In the genomic region with DNA sequence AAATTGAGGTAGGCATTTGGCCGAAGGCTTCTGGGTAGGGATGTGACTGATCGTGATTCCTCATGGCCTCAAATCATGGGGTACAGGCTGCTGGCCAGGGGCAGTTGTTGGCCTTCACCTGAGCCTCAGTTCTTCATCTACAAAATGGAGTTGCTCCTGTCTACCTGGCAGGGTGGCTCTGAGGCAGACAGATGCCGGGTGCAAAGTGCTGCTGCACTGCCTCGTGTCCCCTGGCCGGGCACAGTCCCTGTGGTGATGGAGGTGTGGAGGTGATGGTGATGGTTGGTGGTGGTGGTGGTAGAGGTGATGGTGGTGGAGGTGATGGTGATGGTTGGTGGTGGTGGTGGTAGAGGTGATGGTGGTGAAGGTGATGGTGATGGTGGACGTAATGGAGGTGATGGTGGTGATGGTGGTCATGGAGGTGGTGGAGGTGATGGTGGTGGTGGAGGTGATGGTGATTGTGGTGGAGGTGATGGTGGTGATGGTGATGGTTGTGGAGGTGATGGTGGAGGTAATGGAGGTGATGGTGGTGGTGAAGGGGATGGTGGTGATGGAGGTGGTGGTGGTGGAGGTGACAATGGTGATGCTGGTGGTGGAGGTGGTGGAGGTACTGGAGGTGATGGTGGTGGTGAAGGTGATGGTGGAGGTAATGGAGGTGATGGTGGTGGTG, we compare ENCODE assay signal across 25 cellular contexts. TPM values are rescaled to one million over a fixed set of nuclear protein-coding genes. Genes with fewer than 3 reads are reported as not detected.
DNase-seq lines count a peak whose midpoint lies in the region; ATAC-seq, FAIRE-seq and TF ChIP-seq lines count a peak whose summit lies in the region.
"Had no signal": no experiment of that assay in that cellular context is flagged by ENCODE, and none has a peak within 500 bp of the region (broad histone marks: within the 10 kb centered on the region; RNA-seq: fewer than 3 reads in every experiment).

No MANE protein-coding gene starts in this region.

- H3K4me2 ChIP-seq in IMR-90 (ENCODE audit: low read depth, low read length) (no peak overlapping the region), K562 (ENCODE audit: insufficient read depth, low read length) (no peak overlapping the region), neuronal stem cell (ENCODE audit: insufficient read depth, low read length, poor library complexity, severe bottlenecking) (no peak overlapping the region)

- no peaks in the 10 kb centered on the region for H3K9me3 ChIP-seq in IMR-90 (ENCODE audit: control insufficient read depth, insufficient read depth, low read length)
- H3K9me3 ChIP-seq in K562 (replicated peaks; ENCODE audit: control insufficient read depth, insufficient read depth, low read depth, low read length), result no peaks in the 10 kb centered on the region
- H3K9me3 ChIP-seq in neuronal stem cell (replicated peaks in 1 of 2; ENCODE audit: control insufficient read depth in 2 of 2, insufficient read depth in 1 of 2, low read depth in 1 of 2, low read length in 2 of 2), result peaks cover 0 to 6% of the 10 kb centered on the region in 2 donors
- no peaks in the 10 kb centered on the region for H3K9me3 ChIP-seq in naive thymus-derived CD4-positive, alpha-beta T cell (ENCODE audit: control insufficient read depth in 2 of 3, low read length in 3 of 3)
- H3K9me3 ChIP-seq: ascending aorta, esophagus muscularis mucosa, gastroesophageal sphincter, stomach had no signal

- ATAC-seq in IMR-90 (ENCODE audit: low read depth) (no peak), K562 (no peak), left cardiac atrium (no peak)
- ATAC-seq in naive thymus-derived CD4-positive, alpha-beta T cell, result no peak
- ATAC-seq: gastroesophageal sphincter had no signal

- peak overlapping the region; percentile 50 for H2BK5ac ChIP-seq in IMR-90 (ENCODE audit: low read depth, low read length, poor library complexity, severe bottlenecking)
- no peak overlapping the region for H2BK5ac ChIP-seq in neuronal stem cell (ENCODE audit: low read length)

- H3K27ac ChIP-seq in IMR-90 (ENCODE audit: insufficient read depth, low read length) (no peak overlapping the region), K562 (ENCODE audit: extremely low read depth, low read depth, low read length) (no peak overlapping the region), neuronal stem cell (replicated peaks; ENCODE audit: low read length) (no peak overlapping the region)
- H3K27ac ChIP-seq in naive thymus-derived CD4-positive, alpha-beta T cell (ENCODE audit: low read depth, low read length), result no peak overlapping the region
- H3K27ac ChIP-seq: 22Rv1, ascending aorta, esophagus muscularis mucosa, gastroesophageal sphincter, parathyroid adenoma, stomach had no signal

- H4K20me1 ChIP-seq in IMR-90 (ENCODE audit: insufficient read depth, low read length), result peaks cover 14% of the 10 kb centered on the region
- no peaks in the 10 kb centered on the region for H4K20me1 ChIP-seq in K562 (replicated peaks; ENCODE audit: control insufficient read depth, insufficient read depth, low read length)

- H4K5ac ChIP-seq in IMR-90 (ENCODE audit: low read depth, low read length), result no peak overlapping the region

- TF ChIP-seq POLR2A in IMR-90 (IDR thresholded peaks at IDR 0.05; ENCODE audit: low read depth, low read length), result no peak
- TF ChIP-seq POLR2A in K562 (conservative IDR thresholded peaks at IDR 0.05), result no peak

- DNase-seq in T-helper 1 cell (no peak), IMR-90 (no peak), K562 (ENCODE audit: extremely low read depth in 1 of 4, low spot score in 3 of 4) (no peak), neuronal stem cell (ENCODE audit: low spot score) (no peak), left cardiac atrium (no peak), pons (ENCODE audit: low spot score) (no peak)
- no peak for DNase-seq in naive thymus-derived CD4-positive, alpha-beta T cell
- DNase-seq: AML-193; CD8-positive, alpha-beta memory T cell; effector CD8-positive, alpha-beta T cell; GOT3; Karpas-422; NCI-H2029; SHP77 treated with DMSO at 0.1 percent for 48 hours; stimulated activated CD4-positive, alpha-beta T cell treated with anti-CD3 and anti-CD28 coated beads, Interleukin-2, amount 100 ng/mL, for 24 hours; stomach had no signal

- H3K9me1 ChIP-seq in IMR-90 (ENCODE audit: insufficient read depth, low read length) (peaks cover 9% of the 10 kb centered on the region; the same call in 1 of the 2 replicates), K562 (ENCODE audit: control insufficient read depth, insufficient read depth, low read length) (no peaks in the 10 kb centered on the region)

- peaks cover 58% of the 10 kb centered on the region for H3K36me3 ChIP-seq in IMR-90 (ENCODE audit: control insufficient read depth, insufficient read depth, low read length)
- peaks cover 46% of the 10 kb centered on the region; the same call in 2 of the 3 replicates for H3K36me3 ChIP-seq in K562 (ENCODE audit: control insufficient read depth, insufficient read depth, low read length)
- peaks cover 22 to 52% of the 10 kb centered on the region in 2 donors for H3K36me3 ChIP-seq in neuronal stem cell (replicated peaks in 1 of 2; ENCODE audit: control insufficient read depth in 2 of 2, insufficient read depth in 2 of 2, low read length in 2 of 2)
- peaks cover 30 to 91% (median 51%) of the 10 kb centered on the region in 3 experiments for H3K36me3 ChIP-seq in naive thymus-derived CD4-positive, alpha-beta T cell (ENCODE audit: control insufficient read depth in 2 of 3, insufficient read depth in 3 of 3, low read length in 3 of 3)

- TF ChIP-seq RAD21 in IMR-90 (IDR thresholded peaks at IDR 0.05; ENCODE audit: low read length), result no peak
- TF ChIP-seq RAD21 in K562 (CRISPR knock-in tag; conservative IDR thresholded peaks at IDR 0.05 in 1 of 2, IDR thresholded peaks at IDR 0.05 in 1 of 2), result no peak

- H3K4ac ChIP-seq in IMR-90 (ENCODE audit: low read depth, low read length), result no peak overlapping the region
- H3K4ac ChIP-seq in neuronal stem cell (ENCODE audit: low read length), result no peak overlapping the region

- no peaks in the 10 kb centered on the region for H3K27me3 ChIP-seq in IMR-90 (ENCODE audit: control insufficient read depth, insufficient read depth, low read length)
- H3K27me3 ChIP-seq in K562 (ENCODE audit: control insufficient read depth in 2 of 2, insufficient read depth in 2 of 2, low read length in 2 of 2), result no peaks in the 10 kb centered on the region
- H3K27me3 ChIP-seq in neuronal stem cell (ENCODE audit: control insufficient read depth in 3 of 3, insufficient read depth in 3 of 3, low read depth in 1 of 3, low read length in 3 of 3), result no peaks in the 10 kb centered on the region
- H3K27me3 ChIP-seq in naive thymus-derived CD4-positive, alpha-beta T cell (ENCODE audit: control insufficient read depth in 2 of 2, insufficient read depth in 2 of 2, low read length in 2 of 2), result no peaks in the 10 kb centered on the region
- H3K27me3 ChIP-seq: ascending aorta, esophagus muscularis mucosa, gastroesophageal sphincter, stomach had no signal

- CTCF ChIA-PET in IMR-90 (lab: Yijun Ruan, JAX) (no interaction called here), K562 (lab: Yijun Ruan, JAX; ENCODE audit: low intra/inter-chr PET ratio) (no interaction called here)
- CTCF ChIA-PET in naive thymus-derived CD4-positive, alpha-beta T cell (lab: Charles Lee), result no interaction called here

- in situ Hi-C loops in IMR-90 (cut with MboI; ENCODE audit: low sequenced_read_pairs) (no loop called here), K562 (cut with MboI) (no loop called here)

- no peak overlapping the region for H3K9ac ChIP-seq in IMR-90 (ENCODE audit: low read depth, low read length)
- no peak overlapping the region for H3K9ac ChIP-seq in K562 (ENCODE audit: insufficient read depth in 1 of 2, low read depth in 2 of 2, low read length in 2 of 2)
- H3K9ac ChIP-seq in neuronal stem cell (ENCODE audit: low read depth, low read length, poor library complexity), result no peak overlapping the region
- H3K9ac ChIP-seq: parathyroid adenoma had no signal

- H2AK5ac ChIP-seq in IMR-90 (ENCODE audit: low read depth, low read length) (no peak overlapping the region), neuronal stem cell (ENCODE audit: low read depth, low read length) (no peak overlapping the region)

- no peak for TF ChIP-seq EP300 in K562 (IDR thresholded peaks at IDR 0.05; ENCODE audit: low read length)

- H3K4me1 ChIP-seq in IMR-90 (ENCODE audit: control insufficient read depth, insufficient read depth, low read length), result no peaks in the 10 kb centered on the region
- no peaks in the 10 kb centered on the region for H3K4me1 ChIP-seq in K562 (replicated peaks in 1 of 2; ENCODE audit: control insufficient read depth in 2 of 2, insufficient read depth in 2 of 2, low read length in 2 of 2)
- no peaks in the 10 kb centered on the region for H3K4me1 ChIP-seq in neuronal stem cell (ENCODE audit: control insufficient read depth in 2 of 2, insufficient read depth in 1 of 2, low read depth in 1 of 2, low read length in 2 of 2)
- no peaks in the 10 kb centered on the region for H3K4me1 ChIP-seq in naive thymus-derived CD4-positive, alpha-beta T cell (ENCODE audit: control insufficient read depth in 2 of 2, insufficient read depth in 2 of 2, low read length in 2 of 2)
- H3K4me1 ChIP-seq: ascending aorta, stomach had no signal

- BruUV-seq in IMR-90 (replicated peaks; lab: Mats Ljungman, UMichigan) (no TSS peak), K562 (replicated peaks; lab: Mats Ljungman, UMichigan) (no TSS peak)

- intact Hi-C loops in IMR-90 (cut with micrococcal nuclease) (no loop called here), K562 (cut with micrococcal nuclease) (no loop called here), left cardiac atrium (cut with DNase I) (no loop called here)
- intact Hi-C loops in naive thymus-derived CD4-positive, alpha-beta T cell (cut with micrococcal nuclease), result no loop called here

- H3K79me2 ChIP-seq in K562 (ENCODE audit: control insufficient read depth, insufficient read depth, low read length), result peaks cover 4% of the 10 kb centered on the region; the same call in 2 of the 3 replicates

- H2BK15ac ChIP-seq in IMR-90 (ENCODE audit: low read depth, low read length) (no peak overlapping the region), neuronal stem cell (ENCODE audit: low read length) (no peak overlapping the region)

- H3K27me3 Mint-ChIP-seq in T-helper 1 cell treated with Interleukin-12 subunit alpha and Interleukin-12 subunit beta and Interleukin-4 antibody, amounts not matched to agents 30 μg/mL and 1 μg/mL, for 36 hours (ENCODE audit: low read depth), result no peaks in the 10 kb centered on the region
- H3K27me3 Mint-ChIP-seq in naive thymus-derived CD4-positive, alpha-beta T cell, result no peaks in the 10 kb centered on the region
- H3K27me3 Mint-ChIP-seq: CD8-positive, alpha-beta memory T cell; type B pancreatic cell had no signal

- 100% methylated on average over 4 of the region's 6 CpGs; no CpG with 5 or more reads in 1 of the 2 experiments for WGBS in IMR-90 (ENCODE audit: extremely low coverage in 2 of 2, insufficient read length in 1 of 2), 2 experiments
- 96% methylated on average over 6 of the region's 6 CpGs for WGBS in K562 (ENCODE audit: insufficient coverage, low coverage, missing lambda C conversion rate)
- WGBS in neuronal stem cell (ENCODE audit: extremely low coverage in 2 of 2, insufficient read length in 2 of 2, insufficient replicate concordance in 1 of 2), 2 donors, result 100% methylated on average over 1 of the region's 6 CpGs; no CpG with 5 or more reads in 1 of the 2 donors

- no peak overlapping the region for H3K56ac ChIP-seq in IMR-90 (ENCODE audit: extremely low read depth, insufficient read depth, low read length)

- H3K23ac ChIP-seq in IMR-90 (ENCODE audit: low read depth, low read length) (no peak overlapping the region), neuronal stem cell (ENCODE audit: low read depth, low read length, poor library complexity) (peak overlapping the region; percentile 73)

- no peak overlapping the region for H3K4me3 ChIP-seq in IMR-90 (ENCODE audit: insufficient read depth, low read depth, low read length)
- no peak overlapping the region for H3K4me3 ChIP-seq in K562
- peak overlapping the region in 1 of 2 donors; percentile 63 for H3K4me3 ChIP-seq in neuronal stem cell (ENCODE audit: low read length in 2 of 2)
- H3K4me3 ChIP-seq in naive thymus-derived CD4-positive, alpha-beta T cell (ENCODE audit: low read length), result no peak overlapping the region
- H3K4me3 ChIP-seq: ascending aorta, esophagus muscularis mucosa, gastroesophageal sphincter, stomach had no signal

- FAIRE-seq in K562 (lab: Jason Lieb, UNC), result no peak
- FAIRE-seq: GM12892 had no signal

- H3K14ac ChIP-seq in IMR-90 (replicated peaks; ENCODE audit: low read depth, low read length), result no peak overlapping the region
- no peak overlapping the region for H3K14ac ChIP-seq in neuronal stem cell (ENCODE audit: low read length)

- H4K91ac ChIP-seq in IMR-90 (ENCODE audit: insufficient read depth, low read depth, low read length) (no peak overlapping the region), neuronal stem cell (ENCODE audit: low read depth, low read length, poor library complexity) (no peak overlapping the region)

- H3K4me3 Mint-ChIP-seq in T-helper 1 cell treated with Interleukin-12 subunit alpha and Interleukin-12 subunit beta and Interleukin-4 antibody, amounts not matched to agents 30 μg/mL and 1 μg/mL, for 36 hours, result no peak overlapping the region
- H3K4me3 Mint-ChIP-seq in naive thymus-derived CD4-positive, alpha-beta T cell, result no peak overlapping the region
- H3K4me3 Mint-ChIP-seq: CD8-positive, alpha-beta memory T cell; type B pancreatic cell had no signal

- H2BK12ac ChIP-seq in neuronal stem cell (ENCODE audit: low read length), result peak overlapping the region; percentile 22

- dilution Hi-C loops in IMR-90 (cut with HindIII; ENCODE audit: low sequenced_read_pairs, unreplicated experiment), result no loop called here

- H2BK120ac ChIP-seq in IMR-90 (ENCODE audit: low read depth, low read length) (no peak overlapping the region), neuronal stem cell (ENCODE audit: low read depth, low read length) (no peak overlapping the region)

- H2BK20ac ChIP-seq in IMR-90 (ENCODE audit: low read depth, low read length), result no peak overlapping the region

- peak overlapping the region; percentile 28 for H2AK9ac ChIP-seq in IMR-90 (replicated peaks; ENCODE audit: low read depth, low read length, poor library complexity)

- no peaks in the 10 kb centered on the region for H3K9me3 Mint-ChIP-seq in T-helper 1 cell treated with Interleukin-12 subunit alpha and Interleukin-12 subunit beta and Interleukin-4 antibody, amounts not matched to agents 30 μg/mL and 1 μg/mL, for 36 hours
- peaks cover 0 to 5% (median 0%) of the 10 kb centered on the region in 11 donors for H3K9me3 Mint-ChIP-seq in naive thymus-derived CD4-positive, alpha-beta T cell
- H3K9me3 Mint-ChIP-seq: activated T-helper 2 cell treated with anti-CD3 and anti-CD28 coated beads, Interferon-gamma antibody, Interleukin-2, Interleukin-4, amounts not matched to agents 10 μg/mL and 5 μg/mL and 100 μg/mL, durations not matched to agents 14 hours and 24 hours and 36 hours; CD8-positive, alpha-beta memory T cell had no signal

- H3K79me1 ChIP-seq in IMR-90 (ENCODE audit: low read depth in 1 of 2, low read length in 2 of 2), result peaks cover 0 to 16% of the 10 kb centered on the region in 2 experiments; a peak in 2 of 4 replicates
- H3K79me1 ChIP-seq in neuronal stem cell (ENCODE audit: low read depth, low read length), result no peaks in the 10 kb centered on the region

- peaks cover 17% of the 10 kb centered on the region for H3K4me1 Mint-ChIP-seq in T-helper 1 cell treated with Interleukin-12 subunit alpha and Interleukin-12 subunit beta and Interleukin-4 antibody, amounts not matched to agents 30 μg/mL and 1 μg/mL, for 36 hours (ENCODE audit: low read depth)
- peaks cover 0 to 18% (median 3%) of the 10 kb centered on the region in 7 donors for H3K4me1 Mint-ChIP-seq in naive thymus-derived CD4-positive, alpha-beta T cell

- H4K8ac ChIP-seq in IMR-90 (ENCODE audit: low read depth in 2 of 2, low read length in 2 of 2), result no peak overlapping the region
- peak overlapping the region; percentile 3 for H4K8ac ChIP-seq in neuronal stem cell (ENCODE audit: low read depth, low read length)

- H2AFZ ChIP-seq in IMR-90 (replicated peaks; ENCODE audit: low read length, poor library complexity) (no peak overlapping the region), K562 (ENCODE audit: low read depth, low read length) (no peak overlapping the region), neuronal stem cell (ENCODE audit: low read length) (no peak overlapping the region)
- H2AFZ ChIP-seq: parathyroid adenoma had no signal

- peak overlapping the region; percentile 67 for H3K27ac Mint-ChIP-seq in T-helper 1 cell treated with Interleukin-12 subunit alpha and Interleukin-12 subunit beta and Interleukin-4 antibody, amounts not matched to agents 30 μg/mL and 1 μg/mL, for 36 hours
- peak overlapping the region in 4 of 9 donors; percentile 43 to 74 (median 62) for H3K27ac Mint-ChIP-seq in naive thymus-derived CD4-positive, alpha-beta T cell
- H3K27ac Mint-ChIP-seq: activated T-helper 2 cell treated with anti-CD3 and anti-CD28 coated beads, Interferon-gamma antibody, Interleukin-2, Interleukin-4, amounts not matched to agents 10 μg/mL and 5 μg/mL and 100 μg/mL, durations not matched to agents 14 hours and 24 hours and 36 hours; type B pancreatic cell had no signal

- H3K18ac ChIP-seq in IMR-90 (ENCODE audit: low read depth, low read length) (no peak overlapping the region), neuronal stem cell (ENCODE audit: low read length) (no peak overlapping the region)

- peaks cover 69% of the 10 kb centered on the region for H3K36me3 Mint-ChIP-seq in T-helper 1 cell treated with Interleukin-12 subunit alpha and Interleukin-12 subunit beta and Interleukin-4 antibody, amounts not matched to agents 30 μg/mL and 1 μg/mL, for 36 hours (ENCODE audit: low read depth)
- H3K36me3 Mint-ChIP-seq in naive thymus-derived CD4-positive, alpha-beta T cell, result peaks cover 6 to 65% (median 40%) of the 10 kb centered on the region in 5 donors

- POLR2A ChIA-PET in IMR-90 (lab: Charles Lee; ENCODE audit: unreplicated experiment), result no interaction called here
- POLR2A ChIA-PET in K562 (lab: Yijun Ruan, JAX), result no interaction called here
- POLR2A ChIA-PET in naive thymus-derived CD4-positive, alpha-beta T cell (lab: Charles Lee), result no interaction called here

- TF ChIP-seq CTCF in IMR-90 (conservative IDR thresholded peaks at IDR 0.05; ENCODE audit: low read depth, low read length), result no peak
- no peak for TF ChIP-seq CTCF in K562 (IDR thresholded peaks at IDR 0.05 in 2 of 3, conservative IDR thresholded peaks at IDR 0.05 in 1 of 3; ENCODE audit: insufficient read depth in 2 of 3, low read depth in 1 of 3, low read length in 3 of 3)

RNA-seq across cellular contexts. Expression of a gene that starts 52.6 kb away (rescaled TPM):
- total RNA-seq in IMR-90 (2012; rRNA removed), result 36.0 and 37.5 TPM in 2 replicates
- polyA plus RNA-seq in IMR-90 (2012; rRNA removed), result 20.8 and 23.4 TPM in 2 replicates
- 11.3 and 20.0 TPM in 2 replicates for polyA plus RNA-seq in IMR-90 (2012; cell fraction: cytosol; rRNA removed)
- polyA plus RNA-seq in IMR-90 (2012; cell fraction: nucleus; rRNA removed; ENCODE audit: low replicate concordance), result 95.6 and 134 TPM in 2 replicates
- total RNA-seq in K562 (2011; cell fraction: chromatin; rRNA removed; ENCODE audit: low replicate concordance), result 548 and 579 TPM in 2 replicates
- 219 and 226 TPM in 2 replicates for total RNA-seq in K562 (2011; cell fraction: nucleolus; rRNA removed)
- 260 and 263 TPM in 2 replicates for total RNA-seq in K562 (2011; cell fraction: nucleoplasm; rRNA removed)
- total RNA-seq in K562 (2014; rRNA removed), result 13.2 and 17.1 TPM in 2 replicates
- 19.8 and 20.9 TPM in 2 replicates for total RNA-seq in K562 (2014; rRNA removed; fragmentation: Illumina TruSeq; extraction: Trizol)
- total RNA-seq in K562 (2015; rRNA removed; fragmentation: Illumina TruSeq; extraction: Trizol), result 17.8 and 17.9 TPM in 2 replicates
- 33.6 and 34.3 TPM in 2 replicates for total RNA-seq in K562 (2021)
- polyA plus RNA-seq in K562 (2011; rRNA removed), result 26.7 and 36.2 TPM in 2 replicates
- polyA plus RNA-seq in K562 (2011; cell fraction: cytosol; rRNA removed), result 14.1 and 15.8 TPM in 2 replicates
- 220 and 234 TPM in 2 replicates for polyA plus RNA-seq in K562 (2011; cell fraction: nucleus; rRNA removed)
- polyA plus RNA-seq in K562 (2012), result 27.2 and 54.8 TPM in 2 replicates
- 24.2 and 26.9 TPM in 2 replicates for polyA plus RNA-seq in K562 (2014; fragmentation: Illumina TruSeq; extraction: Trizol)
- polyA plus RNA-seq in K562 (2014; fragmentation: Nextera tagmentation; extraction: Ambion mirVana), result 1 to 10 TPM; 5.3 to 7.1 TPM
- 15.9 and 20.1 TPM in 2 replicates for polyA plus RNA-seq in K562 (2014; rRNA removed)
- 58.3 and 80.5 TPM in 2 replicates for polyA minus RNA-seq in K562 (2011; rRNA and poly(A)+ RNA removed)
- 48.1 and 56.1 TPM in 2 replicates for polyA minus RNA-seq in K562 (2011; cell fraction: cytosol; rRNA and poly(A)+ RNA removed)
- 71.6 and 112 TPM in 2 replicates for polyA minus RNA-seq in K562 (2011; cell fraction: nucleus; rRNA and poly(A)+ RNA removed)
- 17.4 TPM for polyA plus RNA-seq in neuronal stem cell (2013, experiment 1 of 2)
- polyA plus RNA-seq in neuronal stem cell (2013, experiment 2 of 2), result 18.4 TPM
- 100 to 1,000 TPM; 317 to 775 (median 426) TPM for total RNA-seq in naive thymus-derived CD4-positive, alpha-beta T cell
- 10 to 100 TPM; 33.3 to 49.6 TPM for polyA plus RNA-seq in naive thymus-derived CD4-positive, alpha-beta T cell
- 10 to 100 TPM; 43.4 to 48.4 TPM for total RNA-seq in left cardiac atrium
